In genomic region chr14:63621975-63622374, GRCh38 we compare ENCODE assay signal across 7 cellular contexts. TPM values are rescaled to one million over a fixed set of nuclear protein-coding genes. Genes with fewer than 3 reads are reported as not detected.
DNase-seq lines count a peak whose midpoint lies in the region; ATAC-seq and TF ChIP-seq lines count a peak whose summit lies in the region.
"Not testable (repeated sequence)": the region's sequence is repeated elsewhere in the genome, so short reads cannot be mapped to it uniquely, and the experiment has no call there.

No MANE protein-coding gene starts in this region.

- H3K27ac ChIP-seq in endodermal cell (ENCODE audit: low read depth, low read length) = not testable (repeated sequence)

- not testable (repeated sequence) for H3K36me3 Mint-ChIP-seq in T-helper 17 cell (ENCODE audit: low read depth)
- H3K36me3 Mint-ChIP-seq in activated T-helper 17 cell treated with anti-CD3 and anti-CD28 coated beads, Interleukin-2, amount 50 U/mL, for 72 hours (ENCODE audit: low read depth) = peaks cover 82% of the 10 kb centered on the region
- peaks cover 13% of the 10 kb centered on the region for H3K36me3 Mint-ChIP-seq in activated naive CD8-positive, alpha-beta T cell
- H3K36me3 Mint-ChIP-seq in endodermal cell (ENCODE audit: low read depth) (peaks cover 27% of the 10 kb centered on the region), memory B cell (peaks cover 18% of the 10 kb centered on the region), nephron (ENCODE audit: low read depth) (peaks cover 16% of the 10 kb centered on the region)

- not testable (repeated sequence) for DNase-seq in T-helper 17 cell; endodermal cell; memory B cell (ENCODE audit: low spot score in 2 of 2); stimulated activated naive CD8-positive, alpha-beta T cell treated with anti-CD3 and anti-CD28 coated beads, Interleukin-15, amount 100 ng/mL, for 72 hours

- H3K36me3 ChIP-seq in endodermal cell (ENCODE audit: control insufficient read depth, insufficient read depth, low read length) = peaks cover 17% of the 10 kb centered on the region

- H3K9ac ChIP-seq in endodermal cell (ENCODE audit: extremely low read depth, low read length, poor library complexity, severe bottlenecking) = not testable (repeated sequence)

- WGBS in endodermal cell (ENCODE audit: insufficient coverage in 1 of 2, insufficient read length in 1 of 2), 2 experiments = 93 to 100% methylated on average over 4 to 7 of the region's 7 CpGs

- H3K27me3 ChIP-seq in endodermal cell (ENCODE audit: control insufficient read depth, insufficient read depth, low read length, poor library complexity, severe bottlenecking) = not testable (repeated sequence)

- peaks cover 24% of the 10 kb centered on the region for H3K4me1 Mint-ChIP-seq in T-helper 17 cell
- H3K4me1 Mint-ChIP-seq in activated T-helper 17 cell treated with anti-CD3 and anti-CD28 coated beads, Interleukin-2, amount 50 U/mL, for 72 hours = peaks cover 16% of the 10 kb centered on the region
- H3K4me1 Mint-ChIP-seq in activated naive CD8-positive, alpha-beta T cell (ENCODE audit: low read depth) = peaks cover 49% of the 10 kb centered on the region
- not testable (repeated sequence) for H3K4me1 Mint-ChIP-seq in endodermal cell, nephron
- peaks cover 14% of the 10 kb centered on the region for H3K4me1 Mint-ChIP-seq in memory B cell
- H3K4me1 Mint-ChIP-seq in stimulated activated naive CD8-positive, alpha-beta T cell treated with anti-CD3 and anti-CD28 coated beads, Interleukin-15, amount 100 ng/mL, for 72 hours = peaks cover 30% of the 10 kb centered on the region

- not testable (repeated sequence) for ATAC-seq in T-helper 17 cell; activated T-helper 17 cell treated with anti-CD3 and anti-CD28 coated beads, Interleukin-2, amount 50 U/mL, for 72 hours (replicated peaks); memory B cell (ENCODE audit: low read depth); stimulated activated naive CD8-positive, alpha-beta T cell treated with anti-CD3 and anti-CD28 coated beads, Interleukin-15, amount 100 ng/mL, for 72 hours

- H3K9me3 Mint-ChIP-seq in activated T-helper 17 cell treated with anti-CD3 and anti-CD28 coated beads, Interleukin-2, amount 50 U/mL, for 72 hours; activated naive CD8-positive, alpha-beta T cell (ENCODE audit: low read depth); endodermal cell; memory B cell; nephron; stimulated activated naive CD8-positive, alpha-beta T cell treated with anti-CD3 and anti-CD28 coated beads, Interleukin-15, amount 100 ng/mL, for 72 hours: not testable (repeated sequence)

- not testable (repeated sequence) for H3K4me3 Mint-ChIP-seq in T-helper 17 cell; activated T-helper 17 cell treated with anti-CD3 and anti-CD28 coated beads, Interleukin-2, amount 50 U/mL, for 72 hours; endodermal cell; memory B cell; nephron; stimulated activated naive CD8-positive, alpha-beta T cell treated with anti-CD3 and anti-CD28 coated beads, Interleukin-15, amount 100 ng/mL, for 72 hours
- peak overlapping the region; percentile 28 for H3K4me3 Mint-ChIP-seq in activated naive CD8-positive, alpha-beta T cell

- not testable (repeated sequence) for H3K27me3 Mint-ChIP-seq in T-helper 17 cell; activated T-helper 17 cell treated with anti-CD3 and anti-CD28 coated beads, Interleukin-2, amount 50 U/mL, for 72 hours; activated naive CD8-positive, alpha-beta T cell; endodermal cell (ENCODE audit: insufficient read depth); memory B cell; nephron (ENCODE audit: low read depth); stimulated activated naive CD8-positive, alpha-beta T cell treated with anti-CD3 and anti-CD28 coated beads, Interleukin-15, amount 100 ng/mL, for 72 hours

- H3K27ac Mint-ChIP-seq in T-helper 17 cell (peak overlapping the region; percentile 65), endodermal cell (peak overlapping the region; percentile 32), memory B cell (peak overlapping the region; percentile 80), nephron (peak overlapping the region in 2 of 3 experiments; percentile 17 to 79)
- peak overlapping the region; percentile 31 for H3K27ac Mint-ChIP-seq in activated T-helper 17 cell treated with anti-CD3 and anti-CD28 coated beads, Interleukin-2, amount 50 U/mL, for 72 hours
- H3K27ac Mint-ChIP-seq in activated naive CD8-positive, alpha-beta T cell = not testable (repeated sequence)
- peak overlapping the region; percentile 75 to 89 for H3K27ac Mint-ChIP-seq in stimulated activated naive CD8-positive, alpha-beta T cell treated with anti-CD3 and anti-CD28 coated beads, Interleukin-15, amount 100 ng/mL, for 72 hours

- not testable (repeated sequence) for H3K9me3 ChIP-seq in T-helper 17 cell (ENCODE audit: control insufficient read depth, low read length, poor library complexity, severe bottlenecking); endodermal cell (ENCODE audit: control insufficient read depth, low read length)

- H3K4me1 ChIP-seq in endodermal cell (ENCODE audit: control insufficient read depth, insufficient read depth, low read length) = not testable (repeated sequence)

- not testable (repeated sequence) for TF ChIP-seq CTCF in endodermal cell (conservative IDR thresholded peaks at IDR 0.05); nephron (IDR thresholded peaks at IDR 0.05; ENCODE audit: unreplicated experiment in 3 of 3)

- not testable (repeated sequence) for H3K4me3 ChIP-seq in endodermal cell (ENCODE audit: low read length)

RNA-seq across cellular contexts. Expression of gene WDR89, which starts 19.7 kb away (rescaled TPM):
- total RNA-seq in T-helper 17 cell (10 to 100 TPM; 12.1 to 13.5 TPM), endodermal cell (10 to 100 TPM; 23.4 to 26.7 TPM)
- total RNA-seq in activated T-helper 17 cell treated with anti-CD3 and anti-CD28 coated beads, Interleukin-2, amount 50 U/mL, for 72 hours = 10 to 100 TPM; 22.0 to 23.8 TPM
- 18.0 TPM for polyA plus RNA-seq in endodermal cell (2013, experiment 1 of 2)
- polyA plus RNA-seq in endodermal cell (2013, experiment 2 of 2) = 17.7 TPM
